In the genomic region with DNA sequence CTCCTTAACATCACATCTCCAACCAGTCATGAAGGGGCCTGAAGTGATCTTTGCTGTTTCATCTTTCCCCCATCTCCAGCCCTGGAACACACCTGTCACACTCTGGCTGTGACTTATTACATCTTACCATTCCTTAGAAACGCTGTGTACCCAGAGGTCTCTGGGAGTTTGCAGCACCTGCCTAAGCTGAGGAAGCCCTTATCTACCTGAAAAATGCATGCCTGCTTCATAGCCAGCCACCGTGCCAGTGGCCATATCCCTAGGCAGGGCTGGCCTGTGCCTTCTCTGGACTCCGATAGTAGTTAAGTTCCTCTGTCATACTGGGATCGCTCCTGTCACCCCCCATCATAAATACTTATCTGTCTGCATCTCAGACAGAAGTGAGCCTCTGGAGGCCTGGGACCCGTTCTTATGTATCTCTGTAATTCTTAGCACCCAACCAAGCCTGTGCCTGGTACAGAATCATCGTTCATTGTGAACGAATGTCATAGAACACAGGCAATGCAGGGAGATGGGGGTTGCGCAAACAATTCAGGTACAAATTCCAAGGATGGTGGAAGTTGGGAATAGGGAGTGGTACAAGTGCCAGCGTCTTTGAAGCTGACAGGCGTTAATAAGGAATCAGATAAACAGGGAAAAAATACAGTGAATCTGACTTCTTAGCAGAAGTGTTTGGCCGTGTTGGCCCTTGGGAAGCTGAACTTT, we compare ENCODE assay signal across 26 cellular contexts.
A peak's percentile ranks its signal among the peaks of the same experiment; 100 is the strongest.
DNase-seq lines count a peak whose midpoint lies in the region; ATAC-seq and FAIRE-seq lines count a peak whose summit lies in the region.
"Had no signal": no experiment of that assay in that cellular context is flagged by ENCODE, and none has a peak within 500 bp of the region (broad histone marks: within the 10 kb centered on the region; RNA-seq: fewer than 3 reads in every experiment).

No MANE protein-coding gene starts in this region.

- no peaks in the 10 kb centered on the region for H3K27me3 ChIP-seq in small intestine (ENCODE audit: control insufficient read depth in 2 of 2, insufficient read depth in 2 of 2, low read length in 2 of 2)
- H3K27me3 ChIP-seq: breast epithelium, heart right ventricle, thyroid gland had no signal

- no peak for ATAC-seq in activated naive CD8-positive, alpha-beta T cell treated with anti-CD3 and anti-CD28 coated beads, Interleukin-2, amount 10 ng/mL, durations not matched to agents 7 days and 5 days (ENCODE audit: low read depth)
- no peak for ATAC-seq in activated naive CD8-positive, alpha-beta T cell treated with anti-CD3 and anti-CD28 coated beads, Interleukin-2, amount 50 U/mL, for 24 hours
- ATAC-seq in memory B cell (ENCODE audit: low read depth) (no peak), GM21390 (IDR thresholded peaks at IDR 0.05; ENCODE audit: unreplicated experiment) (no peak), left cardiac atrium (no peak)
- ATAC-seq: activated T-cell treated with anti-CD3 and anti-CD28 coated beads, Interleukin-2, amount 50 U/mL, for 72 hours; effector memory CD8-positive, alpha-beta T cell; heart right ventricle; stimulated activated naive CD8-positive, alpha-beta T cell treated with anti-CD3 and anti-CD28 coated beads, Interleukin-15, amount 100 ng/mL, for 72 hours had no signal

- POLR2A ChIA-PET in activated naive CD8-positive, alpha-beta T cell treated with anti-CD3 and anti-CD28 coated beads, Interleukin-2, amount 10 ng/mL, durations not matched to agents 7 days and 5 days (lab: Charles Lee): no interaction called here

- H3K36me3 ChIP-seq in KOPT-K1 (ENCODE audit: insufficient read depth, low read length): no peaks in the 10 kb centered on the region
- H3K36me3 ChIP-seq in small intestine (ENCODE audit: control insufficient read depth in 2 of 2, insufficient read depth in 2 of 2, low read length in 2 of 2): no peaks in the 10 kb centered on the region
- H3K36me3 ChIP-seq: breast epithelium, heart right ventricle, thyroid gland had no signal

- H3K4me1 Mint-ChIP-seq in activated naive CD8-positive, alpha-beta T cell treated with anti-CD3 and anti-CD28 coated beads, Interleukin-2, amount 10 ng/mL, durations not matched to agents 7 days and 5 days: peaks cover 17% of the 10 kb centered on the region
- H3K4me1 Mint-ChIP-seq in activated naive CD8-positive, alpha-beta T cell treated with anti-CD3 and anti-CD28 coated beads, Interleukin-2, amount 50 U/mL, for 24 hours: peaks cover 21% of the 10 kb centered on the region
- peaks cover 34% of the 10 kb centered on the region for H3K4me1 Mint-ChIP-seq in memory B cell

- no peak overlapping the region for H3K4me3 Mint-ChIP-seq in activated naive CD8-positive, alpha-beta T cell treated with anti-CD3 and anti-CD28 coated beads, Interleukin-2, amount 10 ng/mL, durations not matched to agents 7 days and 5 days
- no peak overlapping the region for H3K4me3 Mint-ChIP-seq in activated naive CD8-positive, alpha-beta T cell treated with anti-CD3 and anti-CD28 coated beads, Interleukin-2, amount 50 U/mL, for 24 hours
- no peak overlapping the region for H3K4me3 Mint-ChIP-seq in memory B cell
- H3K4me3 Mint-ChIP-seq: activated CD4-positive, alpha-beta T cell treated with anti-CD3 and anti-CD28 coated beads, Interleukin-2, amount 10 ng/mL, durations not matched to agents 24 days and 14 days; activated naive CD4-positive, alpha-beta T cell treated with anti-CD3 and anti-CD28 coated beads for 36 hours; activated T-cell treated with anti-CD3 and anti-CD28 coated beads, Interleukin-2, amount 50 U/mL, for 72 hours; effector memory CD8-positive, alpha-beta T cell; stimulated activated naive CD8-positive, alpha-beta T cell treated with anti-CD3 and anti-CD28 coated beads, Interleukin-15, amount 100 ng/mL, for 72 hours had no signal

- WGBS in small intestine, 3 donors: 21 to 63% (median 40%) methylated on average over 11 of the region's 11 CpGs

- no peak for FAIRE-seq in small intestine (lab: Jason Lieb, UNC)
- FAIRE-seq: A204.1 had no signal

- intact Hi-C loops in left cardiac atrium (cut with DNase I): no loop called here

- H3K27ac Mint-ChIP-seq in activated naive CD8-positive, alpha-beta T cell treated with anti-CD3 and anti-CD28 coated beads, Interleukin-2, amount 10 ng/mL, durations not matched to agents 7 days and 5 days: peak overlapping the region; percentile 17
- no peak overlapping the region for H3K27ac Mint-ChIP-seq in activated naive CD8-positive, alpha-beta T cell treated with anti-CD3 and anti-CD28 coated beads, Interleukin-2, amount 50 U/mL, for 24 hours
- peak overlapping the region; percentile 15 for H3K27ac Mint-ChIP-seq in memory B cell
- H3K27ac Mint-ChIP-seq: activated CD4-positive, alpha-beta T cell treated with anti-CD3 and anti-CD28 coated beads, Interleukin-2, amount 10 ng/mL, durations not matched to agents 24 days and 14 days; activated naive CD4-positive, alpha-beta T cell treated with anti-CD3 and anti-CD28 coated beads for 36 hours; activated T-cell treated with anti-CD3 and anti-CD28 coated beads, Interleukin-2, amount 50 U/mL, for 72 hours had no signal

- H3K9me3 ChIP-seq in KOPT-K1 (ENCODE audit: insufficient read depth, low read length, poor library complexity, severe bottlenecking): no peaks in the 10 kb centered on the region
- no peaks in the 10 kb centered on the region for H3K9me3 ChIP-seq in small intestine (ENCODE audit: control insufficient read depth, low read depth)
- H3K9me3 ChIP-seq: breast epithelium, Caco-2, thyroid gland had no signal

- no peaks in the 10 kb centered on the region for H3K36me3 Mint-ChIP-seq in activated naive CD8-positive, alpha-beta T cell treated with anti-CD3 and anti-CD28 coated beads, Interleukin-2, amount 10 ng/mL, durations not matched to agents 7 days and 5 days
- H3K36me3 Mint-ChIP-seq in activated naive CD8-positive, alpha-beta T cell treated with anti-CD3 and anti-CD28 coated beads, Interleukin-2, amount 50 U/mL, for 24 hours (ENCODE audit: low read depth): no peaks in the 10 kb centered on the region
- H3K36me3 Mint-ChIP-seq in memory B cell: peaks cover 18% of the 10 kb centered on the region

- no peak for DNase-seq in activated naive CD8-positive, alpha-beta T cell treated with anti-CD3 and anti-CD28 coated beads, Interleukin-2, amount 10 ng/mL, durations not matched to agents 7 days and 5 days
- DNase-seq in activated naive CD8-positive, alpha-beta T cell treated with anti-CD3 and anti-CD28 coated beads, Interleukin-2, amount 50 U/mL, for 24 hours: no peak
- DNase-seq in memory B cell (ENCODE audit: low spot score in 2 of 2) (no peak), small intestine (peak; percentile 92), left cardiac atrium (no peak), cerebellar nuclear complex (lab: John Stamatoyannopoulos, UW) (no peak)
- DNase-seq: activated CD4-positive, alpha-beta T cell treated with anti-CD3 and anti-CD28 coated beads, Interleukin-2, amount 10 ng/mL, durations not matched to agents 24 days and 14 days; activated naive CD4-positive, alpha-beta T cell treated with anti-CD3 and anti-CD28 coated beads for 36 hours; activated T-cell treated with anti-CD3 and anti-CD28 coated beads, Interleukin-2, amount 50 U/mL, for 72 hours; DMS79; effector memory CD8-positive, alpha-beta T cell; heart right ventricle; NCI-H446 treated with DMSO at 0.1 percent for 48 hours; NCI-H82; occipital lobe; stimulated activated CD8-positive, alpha-beta memory T cell treated with anti-CD3 and anti-CD28 coated beads, Interleukin-4, amount 100 ng/mL, for 48 hours; stimulated activated naive CD8-positive, alpha-beta T cell treated with anti-CD3 and anti-CD28 coated beads, Interleukin-15, amount 100 ng/mL, for 72 hours; T1000; thyroid gland had no signal

- H3K9me3 Mint-ChIP-seq in activated naive CD8-positive, alpha-beta T cell treated with anti-CD3 and anti-CD28 coated beads, Interleukin-2, amount 10 ng/mL, durations not matched to agents 7 days and 5 days: peaks cover 2% of the 10 kb centered on the region
- H3K9me3 Mint-ChIP-seq in activated naive CD8-positive, alpha-beta T cell treated with anti-CD3 and anti-CD28 coated beads, Interleukin-2, amount 50 U/mL, for 24 hours: no peaks in the 10 kb centered on the region
- H3K9me3 Mint-ChIP-seq in memory B cell: no peaks in the 10 kb centered on the region
- H3K9me3 Mint-ChIP-seq: activated naive CD4-positive, alpha-beta T cell treated with anti-CD3 and anti-CD28 coated beads for 36 hours; activated T-cell treated with anti-CD3 and anti-CD28 coated beads, Interleukin-2, amount 50 U/mL, for 72 hours; effector memory CD8-positive, alpha-beta T cell; stimulated activated naive CD8-positive, alpha-beta T cell treated with anti-CD3 and anti-CD28 coated beads, Interleukin-15, amount 100 ng/mL, for 72 hours had no signal

- peaks cover 0 to 9% of the 10 kb centered on the region in 2 donors for H3K4me1 ChIP-seq in small intestine (ENCODE audit: control insufficient read depth in 2 of 2, insufficient read depth in 1 of 2, low read depth in 1 of 2, low read length in 1 of 2)
- H3K4me1 ChIP-seq: breast epithelium had no signal

- H3K4me3 ChIP-seq in small intestine (ENCODE audit: low read depth in 1 of 2, low read length in 2 of 2): no peak overlapping the region
- H3K4me3 ChIP-seq: breast epithelium, coronary artery, heart right ventricle, skin epidermis, thyroid gland had no signal

- H3K27ac ChIP-seq in KOPT-K1 (ENCODE audit: low read depth, low read length, poor library complexity, severe bottlenecking) (peak overlapping the region; percentile 99), small intestine (ENCODE audit: low read depth in 1 of 2, low read length in 1 of 2) (peak overlapping the region in 1 of 2 donors; percentile 59)
- H3K27ac ChIP-seq: breast epithelium, coronary artery, heart right ventricle had no signal

- no peaks in the 10 kb centered on the region for H3K27me3 Mint-ChIP-seq in activated naive CD8-positive, alpha-beta T cell treated with anti-CD3 and anti-CD28 coated beads, Interleukin-2, amount 10 ng/mL, durations not matched to agents 7 days and 5 days
- H3K27me3 Mint-ChIP-seq in activated naive CD8-positive, alpha-beta T cell treated with anti-CD3 and anti-CD28 coated beads, Interleukin-2, amount 50 U/mL, for 24 hours: no peaks in the 10 kb centered on the region
- no peaks in the 10 kb centered on the region for H3K27me3 Mint-ChIP-seq in memory B cell
- H3K27me3 Mint-ChIP-seq: activated CD4-positive, alpha-beta T cell treated with anti-CD3 and anti-CD28 coated beads, Interleukin-2, amount 10 ng/mL, durations not matched to agents 24 days and 14 days; effector memory CD8-positive, alpha-beta T cell; stimulated activated naive CD8-positive, alpha-beta T cell treated with anti-CD3 and anti-CD28 coated beads, Interleukin-15, amount 100 ng/mL, for 72 hours had no signal
